Comparison of ENCODE assay signal across 1 cellular context in the genomic region with DNA sequence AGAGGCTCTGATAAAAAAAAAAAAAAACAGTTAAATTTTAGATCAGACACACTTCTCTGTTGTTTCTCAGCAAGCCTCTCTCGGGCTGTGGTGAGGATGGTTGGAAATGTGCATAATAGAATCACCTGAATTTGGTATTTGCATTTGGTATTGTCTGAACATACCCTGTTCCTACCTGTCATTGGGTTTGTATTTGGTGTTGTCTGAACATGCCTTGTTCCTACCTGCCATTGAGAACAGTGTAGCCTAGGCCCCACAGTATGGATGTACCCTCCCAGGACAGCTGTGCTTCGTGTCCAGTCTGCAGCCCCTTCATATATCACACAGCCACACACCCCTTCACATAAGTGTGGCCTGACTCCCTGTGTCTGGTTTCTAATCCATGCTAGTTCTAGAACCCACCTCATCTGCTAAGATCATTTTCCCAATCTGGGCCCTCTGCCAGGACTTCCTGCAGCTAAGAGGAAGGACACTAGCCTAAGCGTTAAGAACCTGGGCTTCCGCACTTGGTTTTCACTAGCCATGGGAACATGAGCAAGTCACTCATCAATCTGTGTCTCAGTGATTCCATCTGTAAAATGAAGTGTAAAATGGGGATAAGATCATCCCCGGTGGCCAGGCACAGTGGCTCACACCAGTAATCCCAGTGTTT.
TF ChIP-seq lines count a peak whose summit lies in the region.

No MANE protein-coding gene starts in this region.

TF ChIP-seq in A549, 52 proteins besides CTCF, POLR2A, EP300 and RAD21 (continued from another document):
- TF ChIP-seq, protein P1, sequence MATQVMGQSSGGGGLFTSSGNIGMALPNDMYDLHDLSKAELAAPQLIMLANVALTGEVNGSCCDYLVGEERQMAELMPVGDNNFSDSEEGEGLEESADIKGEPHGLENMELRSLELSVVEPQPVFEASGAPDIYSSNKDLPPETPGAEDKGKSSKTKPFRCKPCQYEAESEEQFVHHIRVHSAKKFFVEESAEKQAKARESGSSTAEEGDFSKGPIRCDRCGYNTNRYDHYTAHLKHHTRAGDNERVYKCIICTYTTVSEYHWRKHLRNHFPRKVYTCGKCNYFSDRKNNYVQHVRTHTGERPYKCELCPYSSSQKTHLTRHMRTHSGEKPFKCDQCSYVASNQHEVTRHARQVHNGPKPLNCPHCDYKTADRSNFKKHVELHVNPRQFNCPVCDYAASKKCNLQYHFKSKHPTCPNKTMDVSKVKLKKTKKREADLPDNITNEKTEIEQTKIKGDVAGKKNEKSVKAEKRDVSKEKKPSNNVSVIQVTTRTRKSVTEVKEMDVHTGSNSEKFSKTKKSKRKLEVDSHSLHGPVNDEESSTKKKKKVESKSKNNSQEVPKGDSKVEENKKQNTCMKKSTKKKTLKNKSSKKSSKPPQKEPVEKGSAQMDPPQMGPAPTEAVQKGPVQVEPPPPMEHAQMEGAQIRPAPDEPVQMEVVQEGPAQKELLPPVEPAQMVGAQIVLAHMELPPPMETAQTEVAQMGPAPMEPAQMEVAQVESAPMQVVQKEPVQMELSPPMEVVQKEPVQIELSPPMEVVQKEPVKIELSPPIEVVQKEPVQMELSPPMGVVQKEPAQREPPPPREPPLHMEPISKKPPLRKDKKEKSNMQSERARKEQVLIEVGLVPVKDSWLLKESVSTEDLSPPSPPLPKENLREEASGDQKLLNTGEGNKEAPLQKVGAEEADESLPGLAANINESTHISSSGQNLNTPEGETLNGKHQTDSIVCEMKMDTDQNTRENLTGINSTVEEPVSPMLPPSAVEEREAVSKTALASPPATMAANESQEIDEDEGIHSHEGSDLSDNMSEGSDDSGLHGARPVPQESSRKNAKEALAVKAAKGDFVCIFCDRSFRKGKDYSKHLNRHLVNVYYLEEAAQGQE (IDR thresholded peaks at IDR 0.05) = no peak
- TF ChIP-seq BHLHE40 (IDR thresholded peaks at IDR 0.05; ENCODE audit: low read depth, low read length) (no peak), HEYL (CRISPR knock-in tag; IDR thresholded peaks at IDR 0.05) (no peak), SREBF2 (IDR thresholded peaks at IDR 0.05) (no peak), CHD2 (IDR thresholded peaks at IDR 0.05; ENCODE audit: low read length, partially characterized antibody) (no peak), HOXB5 (CRISPR knock-in tag; IDR thresholded peaks at IDR 0.05) (no peak)
- TF ChIP-seq, protein P2, sequence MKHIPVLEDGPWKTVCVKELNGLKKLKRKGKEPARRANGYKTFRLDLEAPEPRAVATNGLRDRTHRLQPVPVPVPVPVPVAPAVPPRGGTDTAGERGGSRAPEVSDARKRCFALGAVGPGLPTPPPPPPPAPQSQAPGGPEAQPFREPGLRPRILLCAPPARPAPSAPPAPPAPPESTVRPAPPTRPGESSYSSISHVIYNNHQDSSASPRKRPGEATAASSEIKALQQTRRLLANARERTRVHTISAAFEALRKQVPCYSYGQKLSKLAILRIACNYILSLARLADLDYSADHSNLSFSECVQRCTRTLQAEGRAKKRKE (CRISPR knock-in tag; IDR thresholded peaks at IDR 0.05; ENCODE audit: low read depth) = no peak
TF ChIP-seq in A549: peak in this region for 0.
